12 cellular contexts compared by ENCODE assay signal in genomic region chr11:76788661-76789442, GRCh38. TPM values are rescaled to one million over a fixed set of nuclear protein-coding genes. Genes with fewer than 3 reads are reported as not detected.
DNase-seq lines count a peak whose midpoint lies in the region; ATAC-seq and TF ChIP-seq lines count a peak whose summit lies in the region.
"Had no signal": no experiment of that assay in that cellular context is flagged by ENCODE, and none has a peak within 500 bp of the region (broad histone marks: within the 10 kb centered on the region; RNA-seq: fewer than 3 reads in every experiment).

No MANE protein-coding gene starts in this region.

- peaks cover 17 to 23% of the 10 kb centered on the region in 2 donors for H3K27me3 Mint-ChIP-seq in natural killer cell treated with Interleukin-12 subunit alpha and Interleukin-12 subunit beta and Interleukin-15 and Interleukin-18, amount 100 ng/mL, for 72 hours
- H3K27me3 Mint-ChIP-seq in natural killer cell (ENCODE audit: low read depth in 2 of 2) = peaks cover 22 to 40% of the 10 kb centered on the region in 2 donors
- peaks cover 25% of the 10 kb centered on the region for H3K27me3 Mint-ChIP-seq in activated naive CD8-positive, alpha-beta T cell treated with anti-CD3 and anti-CD28 coated beads for 36 hours

- H3K4me1 ChIP-seq in mucosa of stomach (ENCODE audit: control insufficient read depth, insufficient read depth, low read length) = peaks cover 84% of the 10 kb centered on the region
- H3K4me1 ChIP-seq in vagina = peaks cover 100% of the 10 kb centered on the region

- H3K9me3 ChIP-seq in mucosa of stomach (ENCODE audit: control insufficient read depth, low read length) = no peaks in the 10 kb centered on the region
- H3K9me3 ChIP-seq in vagina = no peaks in the 10 kb centered on the region

- intact Hi-C loops in natural killer cell (cut with micrococcal nuclease) = no loop called here
- intact Hi-C loops in vagina (cut with DNase I) = no loop called here

- no peak for TF ChIP-seq CTCF in natural killer cell (IDR thresholded peaks at IDR 0.05)
- TF ChIP-seq CTCF in epithelial cell of esophagus (IDR thresholded peaks at IDR 0.05; ENCODE audit: insufficient read depth, low read depth, low read length, missing control alignments) = no peak
- TF ChIP-seq CTCF in vagina (IDR thresholded peaks at IDR 0.05) = no peak

- H3K4me3 Mint-ChIP-seq in natural killer cell treated with Interleukin-12 subunit alpha and Interleukin-12 subunit beta and Interleukin-15 and Interleukin-18, amount 100 ng/mL, for 72 hours = no peak overlapping the region
- no peak overlapping the region for H3K4me3 Mint-ChIP-seq in natural killer cell
- H3K4me3 Mint-ChIP-seq in activated naive CD8-positive, alpha-beta T cell treated with anti-CD3 and anti-CD28 coated beads for 36 hours = no peak overlapping the region
- H3K4me3 Mint-ChIP-seq: CD8-positive, alpha-beta T cell; HFFc6; IgD-negative memory B cell had no signal

- peak in 1 of 2 donors; percentile 17 for ATAC-seq in natural killer cell treated with Interleukin-12 subunit alpha and Interleukin-12 subunit beta and Interleukin-15 and Interleukin-18, amount 100 ng/mL, for 72 hours
- ATAC-seq in natural killer cell = no peak
- ATAC-seq: CD8-positive, alpha-beta T cell had no signal

- no peaks in the 10 kb centered on the region for H3K9me3 Mint-ChIP-seq in natural killer cell treated with Interleukin-12 subunit alpha and Interleukin-12 subunit beta and Interleukin-15 and Interleukin-18, amount 100 ng/mL, for 72 hours
- H3K9me3 Mint-ChIP-seq in natural killer cell = no peaks in the 10 kb centered on the region
- no peaks in the 10 kb centered on the region for H3K9me3 Mint-ChIP-seq in activated naive CD8-positive, alpha-beta T cell treated with anti-CD3 and anti-CD28 coated beads for 36 hours
- H3K9me3 Mint-ChIP-seq: CD8-positive, alpha-beta T cell had no signal

- no peak overlapping the region for H3K4me3 ChIP-seq in epithelial cell of esophagus (ENCODE audit: low read length)
- no peak overlapping the region for H3K4me3 ChIP-seq in mucosa of stomach (ENCODE audit: low read length)
- peak overlapping the region; percentile 84 to 94 for H3K4me3 ChIP-seq in vagina

- no peaks in the 10 kb centered on the region for H3K36me3 Mint-ChIP-seq in natural killer cell treated with Interleukin-12 subunit alpha and Interleukin-12 subunit beta and Interleukin-15 and Interleukin-18, amount 100 ng/mL, for 72 hours
- H3K36me3 Mint-ChIP-seq in natural killer cell = no peaks in the 10 kb centered on the region
- H3K36me3 Mint-ChIP-seq in activated naive CD8-positive, alpha-beta T cell treated with anti-CD3 and anti-CD28 coated beads for 36 hours = no peaks in the 10 kb centered on the region
- H3K36me3 Mint-ChIP-seq: CD8-positive, alpha-beta T cell; IgD-negative memory B cell had no signal

- H3K36me3 ChIP-seq in mucosa of stomach (ENCODE audit: control insufficient read depth, insufficient read depth, low read length) (no peaks in the 10 kb centered on the region), vagina (no peaks in the 10 kb centered on the region)

- peak; percentile 28 for DNase-seq in natural killer cell treated with Interleukin-12 subunit alpha and Interleukin-12 subunit beta and Interleukin-15 and Interleukin-18, amount 100 ng/mL, for 72 hours (ENCODE audit: low spot score)
- no peak for DNase-seq in natural killer cell
- peak; percentile 94 for DNase-seq in epithelial cell of esophagus (ENCODE audit: low read depth)
- DNase-seq in vagina (ENCODE audit: extremely low spot score in 2 of 2) = no peak
- DNase-seq in NCI-H526 (lab: John Stamatoyannopoulos, UW) = no peak
- DNase-seq in activated naive CD8-positive, alpha-beta T cell treated with anti-CD3 and anti-CD28 coated beads for 36 hours = no peak
- DNase-seq in A172 (ENCODE audit: low spot score) = no peak
- DNase-seq: CD8-positive, alpha-beta T cell; HFFc6; SHP77 had no signal

- no peak overlapping the region for H3K27ac Mint-ChIP-seq in natural killer cell treated with Interleukin-12 subunit alpha and Interleukin-12 subunit beta and Interleukin-15 and Interleukin-18, amount 100 ng/mL, for 72 hours
- no peak overlapping the region for H3K27ac Mint-ChIP-seq in natural killer cell
- H3K27ac Mint-ChIP-seq in activated naive CD8-positive, alpha-beta T cell treated with anti-CD3 and anti-CD28 coated beads for 36 hours = no peak overlapping the region
- H3K27ac Mint-ChIP-seq: CD8-positive, alpha-beta T cell; HFFc6; IgD-negative memory B cell had no signal

- TF ChIP-seq POLR2A in vagina (IDR thresholded peaks at IDR 0.05) = no peak

- no peaks in the 10 kb centered on the region for H3K27me3 ChIP-seq in mucosa of stomach (ENCODE audit: control insufficient read depth, insufficient read depth, low read length)
- no peaks in the 10 kb centered on the region for H3K27me3 ChIP-seq in vagina

- peak overlapping the region; percentile 36 for H3K9ac ChIP-seq in mucosa of stomach (ENCODE audit: low read length)

- H3K27ac ChIP-seq in vagina = peak overlapping the region; percentile 96

- H3K4me1 Mint-ChIP-seq in natural killer cell treated with Interleukin-12 subunit alpha and Interleukin-12 subunit beta and Interleukin-15 and Interleukin-18, amount 100 ng/mL, for 72 hours (ENCODE audit: low read depth in 2 of 2) = no peaks in the 10 kb centered on the region
- no peaks in the 10 kb centered on the region for H3K4me1 Mint-ChIP-seq in natural killer cell
- H3K4me1 Mint-ChIP-seq in activated naive CD8-positive, alpha-beta T cell treated with anti-CD3 and anti-CD28 coated beads for 36 hours = peaks cover 15% of the 10 kb centered on the region
- H3K4me1 Mint-ChIP-seq: IgD-negative memory B cell had no signal

RNA-seq across cellular contexts. Expression of gene TSKU, which starts 5.7 kb away (rescaled TPM):
- total RNA-seq in natural killer cell treated with Interleukin-12 subunit alpha and Interleukin-12 subunit beta and Interleukin-15 and Interleukin-18, amount 100 ng/mL, for 72 hours = not detected
- total RNA-seq in natural killer cell (not detected), vagina (144 TPM)
- total RNA-seq in activated naive CD8-positive, alpha-beta T cell treated with anti-CD3 and anti-CD28 coated beads for 36 hours = 1 to 10 TPM; 2.7 to 3.7 TPM
- total RNA-seq in A172 (2014; rRNA removed; shearing (Covaris generic)) = 37.7 and 41.5 TPM in 2 replicates
- total RNA-seq: CD8-positive, alpha-beta T cell had no signal

Comparison
In these comparisons a context has a peak if more than half of its experiments do, and no peak if none do; other contexts are left out.
1. DNase-seq: peak in natural killer cell treated with Interleukin-12 subunit alpha and Interleukin-12 subunit beta and Interleukin-15 and Interleukin-18, amount 100 ng/mL, for 72 hours (single experiment) and epithelial cell of esophagus (single experiment); none in natural killer cell (single experiment), vagina (0 of 2), NCI-H526 (0 of 2), activated naive CD8-positive, alpha-beta T cell treated with anti-CD3 and anti-CD28 coated beads for 36 hours (single experiment) and A172 (single experiment).
2. H3K4me3 ChIP-seq: peak in vagina (2 of 2); none in epithelial cell of esophagus (single experiment) and mucosa of stomach (single experiment).